Comparison of ENCODE assay signal across 8 cellular contexts in the genomic region with DNA sequence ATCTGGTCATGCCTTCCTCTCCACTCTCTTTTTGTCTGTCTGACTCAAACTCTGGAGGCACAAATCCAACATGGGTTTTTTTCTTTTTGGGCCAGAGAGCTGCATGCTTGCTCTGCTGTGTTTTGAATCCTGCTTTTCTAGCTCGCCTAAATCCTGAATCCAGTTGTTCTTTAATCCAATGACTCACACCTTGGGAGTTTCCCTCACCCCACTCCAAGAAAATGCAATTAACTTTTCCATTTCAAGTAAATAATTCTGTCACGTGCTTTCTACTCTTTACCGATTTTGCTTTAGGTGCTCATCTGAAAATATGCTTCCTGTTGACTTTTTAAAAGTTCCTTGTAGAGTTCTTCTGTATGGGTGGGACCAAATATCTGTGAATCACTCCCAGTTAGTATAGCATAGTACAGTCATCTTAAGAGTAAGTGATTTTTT. TPM values are rescaled to one million over a fixed set of nuclear protein-coding genes. Genes with fewer than 3 reads are reported as not detected.
A peak's percentile ranks its signal among the peaks of the same experiment; 100 is the strongest.
DNase-seq lines count a peak whose midpoint lies in the region; ATAC-seq and TF ChIP-seq lines count a peak whose summit lies in the region.
"Had no signal": no experiment of that assay in that cellular context is flagged by ENCODE, and none has a peak within 500 bp of the region (broad histone marks: within the 10 kb centered on the region; RNA-seq: fewer than 3 reads in every experiment).

No MANE protein-coding gene starts in this region.

- H3K27ac ChIP-seq in prostate gland, result no peak overlapping the region
- H3K27ac ChIP-seq: VCaP had no signal

- no peaks in the 10 kb centered on the region for H3K9me3 Mint-ChIP-seq in T-helper 1 cell treated with Interleukin-12 subunit alpha and Interleukin-12 subunit beta and Interleukin-4 antibody, amounts not matched to agents 30 μg/mL and 1 μg/mL, for 36 hours

- no peak for TF ChIP-seq CTCF in fibroblast of pulmonary artery (IDR thresholded peaks at IDR 0.05; ENCODE audit: low read length, missing control alignments)
- TF ChIP-seq CTCF in prostate gland (IDR thresholded peaks at IDR 0.05), result no peak

- H3K9me3 ChIP-seq in HAP-1, result no peaks in the 10 kb centered on the region
- H3K9me3 ChIP-seq in prostate gland, result no peaks in the 10 kb centered on the region

- WGBS in prostate gland, result 11% methylated on average over 3 of the region's 3 CpGs

- H3K27me3 ChIP-seq in HAP-1 (ENCODE audit: low read depth) (no peaks in the 10 kb centered on the region), prostate gland (replicated peaks; ENCODE audit: insufficient read depth) (no peaks in the 10 kb centered on the region)

- H3K27ac Mint-ChIP-seq in T-helper 1 cell treated with Interleukin-12 subunit alpha and Interleukin-12 subunit beta and Interleukin-4 antibody, amounts not matched to agents 30 μg/mL and 1 μg/mL, for 36 hours, result peak overlapping the region; percentile 76

- TF ChIP-seq POLR2A in prostate gland (IDR thresholded peaks at IDR 0.05), result no peak

- no peak for ATAC-seq in HG03432 (IDR thresholded peaks at IDR 0.05; ENCODE audit: unreplicated experiment)
- no peak for ATAC-seq in GM21360 (IDR thresholded peaks at IDR 0.05; ENCODE audit: unreplicated experiment)

- peaks cover 33% of the 10 kb centered on the region for H3K4me1 Mint-ChIP-seq in T-helper 1 cell treated with Interleukin-12 subunit alpha and Interleukin-12 subunit beta and Interleukin-4 antibody, amounts not matched to agents 30 μg/mL and 1 μg/mL, for 36 hours (ENCODE audit: low read depth)

- H3K36me3 Mint-ChIP-seq in T-helper 1 cell treated with Interleukin-12 subunit alpha and Interleukin-12 subunit beta and Interleukin-4 antibody, amounts not matched to agents 30 μg/mL and 1 μg/mL, for 36 hours (ENCODE audit: low read depth), result no peaks in the 10 kb centered on the region

- peak overlapping the region; percentile 61 for H3K4me3 Mint-ChIP-seq in T-helper 1 cell treated with Interleukin-12 subunit alpha and Interleukin-12 subunit beta and Interleukin-4 antibody, amounts not matched to agents 30 μg/mL and 1 μg/mL, for 36 hours

- in situ Hi-C loops in HAP-1 (cut with MboI; ENCODE audit: low sequenced_read_pairs), result no loop called here

- no peaks in the 10 kb centered on the region for H3K36me3 ChIP-seq in HAP-1 (replicated peaks)
- H3K36me3 ChIP-seq in prostate gland, result no peaks in the 10 kb centered on the region

- intact Hi-C loops in prostate gland (cut with DNase I), result no loop called here

- DNase-seq in HAP-1 (ENCODE audit: low spot score in 2 of 2) (peak; percentile 53 to 78), fibroblast of pulmonary artery (ENCODE audit: low read depth) (peak; percentile 91), prostate gland (ENCODE audit: low spot score) (peak; percentile 20), germinal center (ENCODE audit: low spot score) (no peak)

- no peaks in the 10 kb centered on the region for H3K27me3 Mint-ChIP-seq in T-helper 1 cell treated with Interleukin-12 subunit alpha and Interleukin-12 subunit beta and Interleukin-4 antibody, amounts not matched to agents 30 μg/mL and 1 μg/mL, for 36 hours (ENCODE audit: low read depth)

- H3K4me1 ChIP-seq in HAP-1 (peaks cover 34% of the 10 kb centered on the region), prostate gland (replicated peaks) (no peaks in the 10 kb centered on the region)

- H3K4me3 ChIP-seq in HAP-1, result no peak overlapping the region
- H3K4me3 ChIP-seq in fibroblast of pulmonary artery (replicated peaks; ENCODE audit: low read depth, low read length), result peak overlapping the region; percentile 6
- no peak overlapping the region for H3K4me3 ChIP-seq in prostate gland

RNA-seq across cellular contexts. Expression of gene SLMAP, which starts 47.6 kb away (rescaled TPM):
- total RNA-seq in prostate gland, result 100 to 1,000 TPM in 1 of 2 donors, 10 to 100 TPM in 1; 76.3 to 131 TPM
